Comparison of ENCODE assay signal across 23 cellular contexts in the genomic region with DNA sequence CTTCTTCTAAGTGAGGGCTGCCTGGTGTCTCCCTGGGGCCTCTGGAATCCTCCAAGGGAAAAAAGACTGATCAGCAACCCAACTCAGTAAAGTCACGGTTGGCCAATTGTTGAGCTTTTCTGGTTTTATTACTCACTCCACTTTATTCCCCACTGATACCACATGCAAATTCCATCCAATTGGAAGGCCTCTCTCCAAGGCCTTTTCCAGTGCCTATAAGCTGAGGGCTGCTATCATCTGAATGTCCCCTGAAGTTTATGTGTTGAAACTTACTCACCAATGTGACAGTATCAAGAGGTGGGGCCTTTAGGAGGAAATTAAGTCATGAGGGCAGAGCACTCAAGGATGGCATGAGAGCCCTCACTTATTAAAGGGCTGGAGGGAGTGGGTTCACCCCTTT.
"Had no signal": no experiment of that assay in that cellular context is flagged by ENCODE, and none has a peak within 500 bp of the region (broad histone marks: within the 10 kb centered on the region; RNA-seq: fewer than 3 reads in every experiment).

No MANE protein-coding gene starts in this region.

- H3K27ac ChIP-seq: brain microvascular endothelial cell, coronary artery, dorsolateral prefrontal cortex, heart left ventricle, left lung, neural progenitor cell, testis, transverse colon had no signal

- H3K9me3 ChIP-seq: heart left ventricle, left lung, testis, transverse colon had no signal

- H3K27me3 ChIP-seq: brain microvascular endothelial cell, heart left ventricle, left lung, neural progenitor cell, testis, transverse colon had no signal

- H3K4me2 ChIP-seq: neural progenitor cell had no signal

- ATAC-seq: activated CD4-positive, alpha-beta T cell treated with anti-CD3 and anti-CD28 coated beads for 36 hours; activated CD8-positive, alpha-beta memory T cell treated with anti-CD3 and anti-CD28 coated beads, Interleukin-2, amount 10 ng/mL, durations not matched to agents 7 days and 5 days; activated CD8-positive, alpha-beta T cell treated with anti-CD3 and anti-CD28 coated beads, Interleukin-2, amount 10 ng/mL, durations not matched to agents 7 days and 5 days; activated naive CD8-positive, alpha-beta T cell treated with anti-CD3 and anti-CD28 coated beads, Interleukin-2, amount 50 U/mL, for 24 hours; heart left ventricle; left lung; natural killer cell; right cardiac atrium; stimulated activated naive CD8-positive, alpha-beta T cell treated with anti-CD3 and anti-CD28 coated beads, Interleukin-15, Interleukin-2, amounts not matched to agents 100 U/mL and 50 U/mL, for 24 hours had no signal

- H3K9ac ChIP-seq: neural progenitor cell had no signal

- H2AFZ ChIP-seq: neural progenitor cell had no signal

- H3K36me3 ChIP-seq: brain microvascular endothelial cell, heart left ventricle, left lung, neural progenitor cell, transverse colon had no signal

- H3K4me3 ChIP-seq: coronary artery, dorsolateral prefrontal cortex, heart left ventricle, left lung, lung, neural progenitor cell, testis, transverse colon had no signal

- DNase-seq: activated CD4-positive, alpha-beta T cell treated with anti-CD3 and anti-CD28 coated beads for 36 hours; activated CD4-positive, CD25-positive, alpha-beta regulatory T cell; activated CD8-positive, alpha-beta memory T cell treated with anti-CD3 and anti-CD28 coated beads, Interleukin-2, amount 10 ng/mL, durations not matched to agents 7 days and 5 days; activated CD8-positive, alpha-beta T cell treated with anti-CD3 and anti-CD28 coated beads, Interleukin-2, amount 10 ng/mL, durations not matched to agents 7 days and 5 days; activated naive CD8-positive, alpha-beta T cell treated with anti-CD3 and anti-CD28 coated beads, Interleukin-2, amount 50 U/mL, for 24 hours; activated T-cell treated with anti-CD3 and anti-CD28 coated beads, Interleukin-2, amount 50 U/mL, for 48 hours; brain microvascular endothelial cell; dorsolateral prefrontal cortex; effector memory CD4-positive, alpha-beta T cell; erythroblast; heart left ventricle; left lung; mesendoderm; natural killer cell; occipital lobe; right cardiac atrium; stimulated activated CD4-positive, alpha-beta T cell treated with anti-CD3 and anti-CD28 coated beads, Interleukin-4, amount 100 ng/mL, for 1 hour; stimulated activated naive CD8-positive, alpha-beta T cell treated with anti-CD3 and anti-CD28 coated beads, Interleukin-15, Interleukin-2, amounts not matched to agents 100 U/mL and 50 U/mL, for 24 hours; testis; transverse colon had no signal
